ENCODE assay signal across 32 cellular contexts in the genomic region with DNA sequence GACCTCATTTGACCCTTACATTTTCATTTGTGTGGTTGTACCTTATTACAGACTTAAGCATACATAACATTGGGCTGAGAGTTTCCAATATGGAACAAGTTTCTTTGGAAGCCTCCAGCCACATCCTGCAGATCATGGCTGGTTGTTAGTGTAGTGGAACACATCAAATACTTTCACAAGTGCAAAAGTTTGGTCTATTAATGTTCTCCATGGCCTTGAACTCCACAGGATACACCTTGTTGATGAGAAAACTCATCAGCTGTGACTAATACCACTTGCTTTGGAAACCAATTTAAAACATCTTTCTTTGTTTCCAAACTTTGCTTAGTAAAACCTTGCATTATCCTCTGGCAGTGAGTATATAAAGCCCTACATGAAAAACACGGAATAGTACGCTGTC. TPM values are rescaled to one million over a fixed set of nuclear protein-coding genes. Genes with fewer than 3 reads are reported as not detected.
"Had no signal": no experiment of that assay in that cellular context is flagged by ENCODE, and none has a peak within 500 bp of the region (broad histone marks: within the 10 kb centered on the region; RNA-seq: fewer than 3 reads in every experiment).

No MANE protein-coding gene starts in this region.

- H3K9me3 ChIP-seq: ascending aorta, breast epithelium, esophagus muscularis mucosa, gastrocnemius medialis had no signal

- H3K36me3 Mint-ChIP-seq: activated CD4-positive, alpha-beta memory T cell treated with anti-CD3 and anti-CD28 coated beads for 36 hours; activated CD8-positive, alpha-beta memory T cell treated with anti-CD3 and anti-CD28 coated beads, Interleukin-2, amount 10 ng/mL, durations not matched to agents 7 days and 5 days; activated naive CD4-positive, alpha-beta T cell treated with anti-CD3 and anti-CD28 coated beads, Interleukin-2, amount 10 ng/mL, durations not matched to agents 7 days and 5 days; activated naive CD4-positive, alpha-beta T cell treated with anti-CD3 and anti-CD28 coated beads, Interleukin-2, amount 50 U/mL, for 72 hours; activated naive CD8-positive, alpha-beta T cell treated with anti-CD3 and anti-CD28 coated beads, Interleukin-2, amount 10 ng/mL, durations not matched to agents 7 days and 5 days; brain had no signal

- H3K36me3 ChIP-seq: ascending aorta, breast epithelium, gastrocnemius medialis had no signal

- H3K9me3 Mint-ChIP-seq: activated CD4-positive, alpha-beta memory T cell treated with anti-CD3 and anti-CD28 coated beads for 36 hours; activated CD4-positive, alpha-beta T cell treated with anti-CD3 and anti-CD28 coated beads, Interleukin-2, amount 10 ng/mL, durations not matched to agents 24 days and 14 days; activated naive CD4-positive, alpha-beta T cell treated with anti-CD3 and anti-CD28 coated beads, Interleukin-2, amount 10 ng/mL, durations not matched to agents 7 days and 5 days; activated naive CD4-positive, alpha-beta T cell treated with anti-CD3 and anti-CD28 coated beads, Interleukin-2, amount 50 U/mL, for 72 hours; activated naive CD8-positive, alpha-beta T cell treated with anti-CD3 and anti-CD28 coated beads, Interleukin-2, amount 10 ng/mL, durations not matched to agents 7 days and 5 days; activated T-helper 1 cell treated with anti-CD3 and anti-CD28 coated beads, Interleukin-12 subunit alpha, Interleukin-12 subunit beta, Interleukin-2, Interleukin-4 antibody, amounts not matched to agents 30 ng/mL and 10 ng/mL and 1 ng/mL, durations not matched to agents 14 hours and 24 hours and 36 hours; activated T-helper 2 cell treated with anti-CD3 and anti-CD28 coated beads, Interferon-gamma antibody, Interleukin-2, Interleukin-4, amounts not matched to agents 10 μg/mL and 5 μg/mL and 100 μg/mL, durations not matched to agents 14 hours and 24 hours and 36 hours; brain; central memory CD8-positive, alpha-beta T cell; dendritic cell treated with granulocyte-macrophage colony-stimulating factor and Interleukin-4, amounts not matched to agents 40 ng/mL and 50 ng/mL, for 4 days had no signal

- H3K4me3 Mint-ChIP-seq: activated CD4-positive, alpha-beta memory T cell treated with anti-CD3 and anti-CD28 coated beads for 36 hours; activated CD4-positive, alpha-beta T cell treated with anti-CD3 and anti-CD28 coated beads for 36 hours; activated CD4-positive, alpha-beta T cell treated with anti-CD3 and anti-CD28 coated beads, Interleukin-2, amount 10 ng/mL, durations not matched to agents 24 days and 14 days; activated CD8-positive, alpha-beta memory T cell treated with anti-CD3 and anti-CD28 coated beads, Interleukin-2, amount 10 ng/mL, durations not matched to agents 7 days and 5 days; activated CD8-positive, alpha-beta T cell treated with anti-CD3 and anti-CD28 coated beads, Interleukin-2, amount 10 ng/mL, durations not matched to agents 7 days and 5 days; activated naive CD4-positive, alpha-beta T cell treated with anti-CD3 and anti-CD28 coated beads, Interleukin-2, amount 10 ng/mL, durations not matched to agents 7 days and 5 days; activated naive CD8-positive, alpha-beta T cell treated with anti-CD3 and anti-CD28 coated beads, Interleukin-2, amount 10 ng/mL, durations not matched to agents 7 days and 5 days; activated T-helper 1 cell treated with anti-CD3 and anti-CD28 coated beads, Interleukin-12 subunit alpha, Interleukin-12 subunit beta, Interleukin-2, Interleukin-4 antibody, amounts not matched to agents 30 ng/mL and 10 ng/mL and 1 ng/mL, durations not matched to agents 14 hours and 24 hours and 36 hours; brain; central memory CD8-positive, alpha-beta T cell; dendritic cell treated with granulocyte-macrophage colony-stimulating factor and Interleukin-4, amounts not matched to agents 40 ng/mL and 50 ng/mL, for 4 days; T-helper 17 cell had no signal

- H3K27me3 Mint-ChIP-seq: activated CD4-positive, alpha-beta T cell treated with anti-CD3 and anti-CD28 coated beads, Interleukin-2, amount 10 ng/mL, durations not matched to agents 24 days and 14 days; brain had no signal

- H3K4me1 ChIP-seq: breast epithelium, foreskin keratinocyte had no signal

- H3K27me3 ChIP-seq: ascending aorta, breast epithelium, cardiac muscle cell, esophagus muscularis mucosa, foreskin keratinocyte, gastrocnemius medialis had no signal

- ATAC-seq: activated CD4-positive, alpha-beta T cell treated with anti-CD3 and anti-CD28 coated beads for 36 hours; activated CD8-positive, alpha-beta memory T cell treated with anti-CD3 and anti-CD28 coated beads, Interleukin-2, amount 10 ng/mL, durations not matched to agents 7 days and 5 days; activated CD8-positive, alpha-beta T cell treated with anti-CD3 and anti-CD28 coated beads, Interleukin-2, amount 10 ng/mL, durations not matched to agents 7 days and 5 days; activated naive CD4-positive, alpha-beta T cell treated with anti-CD3 and anti-CD28 coated beads, Interleukin-2, amount 50 U/mL, for 72 hours; foreskin keratinocyte; gastrocnemius medialis; T-helper 17 cell had no signal

- H3K27ac ChIP-seq: ascending aorta, breast epithelium, coronary artery, foreskin keratinocyte had no signal

- H3K4me3 ChIP-seq: ascending aorta, breast epithelium, cardiac muscle cell, coronary artery, esophagus muscularis mucosa, gastrocnemius medialis had no signal

- H3K4me1 Mint-ChIP-seq: activated CD4-positive, alpha-beta T cell treated with anti-CD3 and anti-CD28 coated beads for 36 hours; activated CD8-positive, alpha-beta memory T cell treated with anti-CD3 and anti-CD28 coated beads, Interleukin-2, amount 10 ng/mL, durations not matched to agents 7 days and 5 days; brain; central memory CD8-positive, alpha-beta T cell had no signal

- H3K27ac Mint-ChIP-seq: activated CD4-positive, alpha-beta memory T cell treated with anti-CD3 and anti-CD28 coated beads for 36 hours; activated CD4-positive, alpha-beta T cell treated with anti-CD3 and anti-CD28 coated beads for 36 hours; activated CD4-positive, alpha-beta T cell treated with anti-CD3 and anti-CD28 coated beads, Interleukin-2, amount 10 ng/mL, durations not matched to agents 24 days and 14 days; activated CD8-positive, alpha-beta memory T cell treated with anti-CD3 and anti-CD28 coated beads, Interleukin-2, amount 10 ng/mL, durations not matched to agents 7 days and 5 days; activated CD8-positive, alpha-beta T cell treated with anti-CD3 and anti-CD28 coated beads, Interleukin-2, amount 10 ng/mL, durations not matched to agents 7 days and 5 days; activated naive CD4-positive, alpha-beta T cell treated with anti-CD3 and anti-CD28 coated beads, Interleukin-2, amount 10 ng/mL, durations not matched to agents 7 days and 5 days; activated naive CD4-positive, alpha-beta T cell treated with anti-CD3 and anti-CD28 coated beads, Interleukin-2, amount 50 U/mL, for 72 hours; activated naive CD8-positive, alpha-beta T cell treated with anti-CD3 and anti-CD28 coated beads, Interleukin-2, amount 10 ng/mL, durations not matched to agents 7 days and 5 days; activated T-helper 1 cell treated with anti-CD3 and anti-CD28 coated beads, Interleukin-12 subunit alpha, Interleukin-12 subunit beta, Interleukin-2, Interleukin-4 antibody, amounts not matched to agents 30 ng/mL and 10 ng/mL and 1 ng/mL, durations not matched to agents 14 hours and 24 hours and 36 hours; activated T-helper 2 cell treated with anti-CD3 and anti-CD28 coated beads, Interferon-gamma antibody, Interleukin-2, Interleukin-4, amounts not matched to agents 10 μg/mL and 5 μg/mL and 100 μg/mL, durations not matched to agents 14 hours and 24 hours and 36 hours; brain; dendritic cell treated with granulocyte-macrophage colony-stimulating factor and Interleukin-4, amounts not matched to agents 40 ng/mL and 50 ng/mL, for 4 days; T-helper 17 cell had no signal

- DNase-seq: activated CD4-positive, alpha-beta memory T cell treated with anti-CD3 and anti-CD28 coated beads for 36 hours; activated CD4-positive, alpha-beta T cell treated with anti-CD3 and anti-CD28 coated beads for 36 hours; activated CD4-positive, alpha-beta T cell treated with anti-CD3 and anti-CD28 coated beads, Interleukin-2, amount 10 ng/mL, durations not matched to agents 24 days and 14 days; activated CD4-positive, CD25-positive, alpha-beta regulatory T cell; activated CD4-positive, CD25-positive, alpha-beta regulatory T cell treated with anti-CD3 and anti-CD28 coated beads, Interleukin-2, amount 50 U/mL, for 72 hours; activated CD8-positive, alpha-beta memory T cell treated with anti-CD3 and anti-CD28 coated beads, Interleukin-2, amount 10 ng/mL, durations not matched to agents 7 days and 5 days; activated CD8-positive, alpha-beta memory T cell treated with anti-CD3 and anti-CD28 coated beads, Interleukin-2, amount 50 U/mL, for 4 hours; activated CD8-positive, alpha-beta T cell treated with anti-CD3 and anti-CD28 coated beads, Interleukin-2, amount 10 ng/mL, durations not matched to agents 7 days and 5 days; activated effector memory CD4-positive, alpha-beta T cell treated with anti-CD3 and anti-CD28 coated beads, Interleukin-2, amount 50 U/mL, for 16 hours; activated naive CD4-positive, alpha-beta T cell treated with anti-CD3 and anti-CD28 coated beads, Interleukin-2, amount 10 ng/mL, durations not matched to agents 7 days and 5 days; activated naive CD8-positive, alpha-beta T cell treated with anti-CD3 and anti-CD28 coated beads, Interleukin-2, amount 10 ng/mL, durations not matched to agents 7 days and 5 days; activated T-cell treated with anti-CD3 and anti-CD28 coated beads, Interleukin-2, amount 50 U/mL, for 1 hour; activated T-cell treated with anti-CD3 and anti-CD28 coated beads, Interleukin-2, amount 50 U/mL, for 48 hours; effector CD8-positive, alpha-beta T cell; erythroblast; foreskin keratinocyte; gastrocnemius medialis; glutamatergic neuron; T-helper 1 cell; T-helper 17 cell had no signal

RNA-seq across cellular contexts. Expression of gene MYZAP, which starts 46.1 kb away (rescaled TPM):
- total RNA-seq: activated CD4-positive, alpha-beta T cell treated with anti-CD3 and anti-CD28 coated beads, Interleukin-2, amount 10 ng/mL, durations not matched to agents 24 days and 14 days; activated CD8-positive, alpha-beta memory T cell treated with anti-CD3 and anti-CD28 coated beads for 36 hours; activated CD8-positive, alpha-beta memory T cell treated with anti-CD3 and anti-CD28 coated beads, Interleukin-2, amount 10 ng/mL, durations not matched to agents 7 days and 5 days; activated CD8-positive, alpha-beta T cell treated with anti-CD3 and anti-CD28 coated beads, Interleukin-2, amount 10 ng/mL, durations not matched to agents 7 days and 5 days; activated naive CD8-positive, alpha-beta T cell treated with anti-CD3 and anti-CD28 coated beads, Interleukin-2, amount 10 ng/mL, durations not matched to agents 7 days and 5 days; activated T-helper 1 cell treated with anti-CD3 and anti-CD28 coated beads, Interleukin-12 subunit alpha, Interleukin-12 subunit beta, Interleukin-2, Interleukin-4 antibody, amounts not matched to agents 30 ng/mL and 10 ng/mL and 1 ng/mL, durations not matched to agents 14 hours and 24 hours and 36 hours; activated T-helper 2 cell treated with anti-CD3 and anti-CD28 coated beads, Interferon-gamma antibody, Interleukin-2, Interleukin-4, amounts not matched to agents 10 μg/mL and 5 μg/mL and 100 μg/mL, durations not matched to agents 14 hours and 24 hours and 36 hours had no signal
